Comparison of ENCODE assay signal across 19 cellular contexts in the genomic region with DNA sequence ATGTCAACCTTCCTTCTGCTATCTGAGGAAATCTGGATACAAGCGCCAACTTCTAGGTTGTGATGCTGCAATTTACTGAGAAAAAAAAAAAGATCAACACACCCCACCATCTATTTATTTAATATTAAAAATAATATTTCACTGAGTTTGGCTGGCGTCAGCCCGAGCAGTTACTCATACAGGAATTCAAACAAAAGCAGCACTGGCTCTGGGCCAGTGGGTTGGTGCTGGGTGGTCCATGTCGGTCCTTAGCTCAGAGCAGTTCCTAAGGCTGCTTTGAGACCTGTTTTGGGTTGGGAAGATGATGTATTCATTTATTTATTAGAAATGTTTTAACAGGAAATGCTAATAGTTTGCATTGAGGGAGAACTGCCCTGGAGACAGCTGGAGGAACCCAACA.
"Had no signal": no experiment of that assay in that cellular context is flagged by ENCODE, and none has a peak within 500 bp of the region (broad histone marks: within the 10 kb centered on the region; RNA-seq: fewer than 3 reads in every experiment).

No MANE protein-coding gene starts in this region.

- H3K36me3 ChIP-seq: heart right ventricle, right atrium auricular region had no signal

- H3K9me3 ChIP-seq: body of pancreas, heart right ventricle, right atrium auricular region had no signal

- H3K4me1 Mint-ChIP-seq: activated CD8-positive, alpha-beta memory T cell treated with anti-CD3 and anti-CD28 coated beads, Interleukin-2, amount 10 ng/mL, durations not matched to agents 7 days and 5 days had no signal

- H3K9me3 Mint-ChIP-seq: activated naive CD4-positive, alpha-beta T cell treated with anti-CD3 and anti-CD28 coated beads, Interleukin-2, amount 50 U/mL, for 72 hours; activated T-cell treated with anti-CD3 and anti-CD28 coated beads, Interleukin-2, amount 50 U/mL, for 4 hours; endodermal cell; stimulated activated naive B cell treated with anti-CD40 and anti-IgM and Interleukin-4, amounts not matched to agents 10 μg/mL and 1 μg/mL and 100 μg/mL, for 72 hours had no signal

- H3K4me1 ChIP-seq: body of pancreas, foreskin keratinocyte, right atrium auricular region had no signal

- H3K27ac ChIP-seq: foreskin keratinocyte, heart right ventricle, right atrium auricular region had no signal

- ATAC-seq: activated CD8-positive, alpha-beta memory T cell treated with anti-CD3 and anti-CD28 coated beads, Interleukin-2, amount 10 ng/mL, durations not matched to agents 7 days and 5 days; activated naive CD4-positive, alpha-beta T cell treated with anti-CD3 and anti-CD28 coated beads, Interleukin-2, amount 50 U/mL, for 72 hours; activated T-cell treated with anti-CD3 and anti-CD28 coated beads, Interleukin-2, amount 50 U/mL, for 4 hours; body of pancreas; foreskin keratinocyte; stimulated activated naive B cell treated with anti-CD40 and anti-IgM and Interleukin-4, amounts not matched to agents 10 μg/mL and 1 μg/mL and 100 μg/mL, for 72 hours had no signal

- H3K27me3 ChIP-seq: body of pancreas, right atrium auricular region had no signal

- H3K27ac Mint-ChIP-seq: activated CD8-positive, alpha-beta memory T cell treated with anti-CD3 and anti-CD28 coated beads, Interleukin-2, amount 10 ng/mL, durations not matched to agents 7 days and 5 days; activated naive CD4-positive, alpha-beta T cell treated with anti-CD3 and anti-CD28 coated beads, Interleukin-2, amount 50 U/mL, for 72 hours; memory B cell; stimulated activated naive B cell treated with anti-CD40 and anti-IgM and Interleukin-4, amounts not matched to agents 10 μg/mL and 1 μg/mL and 100 μg/mL, for 72 hours had no signal

- H3K4me3 ChIP-seq: body of pancreas, heart right ventricle, right atrium auricular region had no signal

- H3K36me3 Mint-ChIP-seq: activated CD8-positive, alpha-beta memory T cell treated with anti-CD3 and anti-CD28 coated beads, Interleukin-2, amount 10 ng/mL, durations not matched to agents 7 days and 5 days; activated naive CD4-positive, alpha-beta T cell treated with anti-CD3 and anti-CD28 coated beads, Interleukin-2, amount 50 U/mL, for 72 hours; stimulated activated naive B cell treated with anti-CD40 and anti-IgM and Interleukin-4, amounts not matched to agents 10 μg/mL and 1 μg/mL and 100 μg/mL, for 72 hours had no signal

- DNase-seq: activated CD4-positive, alpha-beta T cell treated with anti-CD3 and anti-CD28 coated beads, Interleukin-2, amount 50 U/mL, for 48 hours; activated CD4-positive, CD25-positive, alpha-beta regulatory T cell; activated CD8-positive, alpha-beta memory T cell treated with anti-CD3 and anti-CD28 coated beads, Interleukin-2, amount 10 ng/mL, durations not matched to agents 7 days and 5 days; activated effector memory CD4-positive, alpha-beta T cell treated with anti-CD3 and anti-CD28 coated beads, Interleukin-2, amount 50 U/mL, for 16 hours; activated T-cell treated with anti-CD3 and anti-CD28 coated beads, Interleukin-2, amount 50 U/mL, for 4 hours; amniotic stem cell; central memory CD4-positive, alpha-beta T cell; cortex of kidney; endodermal cell; heart right ventricle; posterior cingulate gyrus; stimulated activated CD4-positive, alpha-beta T cell treated with anti-CD3 and anti-CD28 coated beads, Interleukin-1b, Interleukin-23, amount 100 ng/mL, for 48 hours; stimulated activated naive B cell treated with anti-CD40 and anti-IgM and Interleukin-4, amounts not matched to agents 10 μg/mL and 1 μg/mL and 100 μg/mL, for 72 hours; T-helper 2 cell had no signal

- H3K4me3 Mint-ChIP-seq: activated CD8-positive, alpha-beta memory T cell treated with anti-CD3 and anti-CD28 coated beads, Interleukin-2, amount 10 ng/mL, durations not matched to agents 7 days and 5 days; activated T-cell treated with anti-CD3 and anti-CD28 coated beads, Interleukin-2, amount 50 U/mL, for 4 hours; endodermal cell; memory B cell; stimulated activated naive B cell treated with anti-CD40 and anti-IgM and Interleukin-4, amounts not matched to agents 10 μg/mL and 1 μg/mL and 100 μg/mL, for 72 hours had no signal
